In genomic region chr20:9903048-9903651, GRCh38 we compare ENCODE assay signal across 10 cellular contexts.
DNase-seq lines count a peak whose midpoint lies in the region; ATAC-seq and TF ChIP-seq lines count a peak whose summit lies in the region.
"Had no signal": no experiment of that assay in that cellular context is flagged by ENCODE, and none has a peak within 500 bp of the region (broad histone marks: within the 10 kb centered on the region; RNA-seq: fewer than 3 reads in every experiment).

No MANE protein-coding gene starts in this region.

- TF ChIP-seq CTCF in C4-2B (conservative IDR thresholded peaks at IDR 0.05) (peak; percentile 79), HFF-Myc (IDR thresholded peaks at IDR 0.05; ENCODE audit: low read depth, low read length, missing control alignments) (peak; percentile 69), heart right ventricle (IDR thresholded peaks at IDR 0.05) (peak in 4 of 9 donors; percentile 10 to 32 (median 16))

- no peak for DNase-seq in HFF-Myc (ENCODE audit: extremely low read depth, low read depth)
- peak; percentile 36 for DNase-seq in SK-N-DZ (ENCODE audit: low spot score)
- peak; percentile 55 for DNase-seq in iPS-NIHi7 (ENCODE audit: extremely low spot score)
- no peak for DNase-seq in heart right ventricle
- no peak for DNase-seq in A172 (ENCODE audit: low spot score)
- DNase-seq: Peyer's patch, spleen had no signal

- H3K9me3 ChIP-seq in heart right ventricle: peaks cover 0 to 7% (median 0%) of the 10 kb centered on the region in 11 donors
- H3K9me3 ChIP-seq: Peyer's patch, spleen had no signal

- H3K4me1 ChIP-seq in heart right ventricle: no peaks in the 10 kb centered on the region
- H3K4me1 ChIP-seq: Peyer's patch, spleen had no signal

- WGBS in heart right ventricle, 2 donors: 8 to 10% methylated on average over 1 of the region's 1 CpG

- ATAC-seq in GM21723 (IDR thresholded peaks at IDR 0.05; ENCODE audit: unreplicated experiment) (no peak), heart right ventricle (no peak), GM21528 (IDR thresholded peaks at IDR 0.05; ENCODE audit: low FRiP score, unreplicated experiment) (no peak)

- H3K36me3 ChIP-seq in heart right ventricle: no peaks in the 10 kb centered on the region
- H3K36me3 ChIP-seq: Peyer's patch, spleen had no signal

- H3K27ac ChIP-seq in C4-2B (no peak overlapping the region), heart right ventricle (no peak overlapping the region)
- H3K27ac ChIP-seq: Peyer's patch, spleen had no signal

- peaks cover 0 to 25% (median 0%) of the 10 kb centered on the region in 7 donors for H3K27me3 ChIP-seq in heart right ventricle
- H3K27me3 ChIP-seq: Peyer's patch had no signal

- intact Hi-C loops in heart right ventricle (cut with DNase I): loop anchor here in 1 of 10 donors (10.0 kb wide), 1 partner anchor 288 kb away; no protein-coding TSS in a partner anchor

- H3K4me3 ChIP-seq in HFF-Myc (replicated peaks; ENCODE audit: low read depth, low read length) (no peak overlapping the region), heart right ventricle (no peak overlapping the region)
- H3K4me3 ChIP-seq: Peyer's patch, spleen had no signal

Comparison
In these comparisons a context has a peak if more than half of its experiments do, and no peak if none do; other contexts are left out.
1. DNase-seq: peak in SK-N-DZ (single experiment) and iPS-NIHi7 (single experiment); none in HFF-Myc (single experiment), heart right ventricle (0 of 2) and A172 (single experiment).